1 cellular context compared by ENCODE assay signal in the genomic region with DNA sequence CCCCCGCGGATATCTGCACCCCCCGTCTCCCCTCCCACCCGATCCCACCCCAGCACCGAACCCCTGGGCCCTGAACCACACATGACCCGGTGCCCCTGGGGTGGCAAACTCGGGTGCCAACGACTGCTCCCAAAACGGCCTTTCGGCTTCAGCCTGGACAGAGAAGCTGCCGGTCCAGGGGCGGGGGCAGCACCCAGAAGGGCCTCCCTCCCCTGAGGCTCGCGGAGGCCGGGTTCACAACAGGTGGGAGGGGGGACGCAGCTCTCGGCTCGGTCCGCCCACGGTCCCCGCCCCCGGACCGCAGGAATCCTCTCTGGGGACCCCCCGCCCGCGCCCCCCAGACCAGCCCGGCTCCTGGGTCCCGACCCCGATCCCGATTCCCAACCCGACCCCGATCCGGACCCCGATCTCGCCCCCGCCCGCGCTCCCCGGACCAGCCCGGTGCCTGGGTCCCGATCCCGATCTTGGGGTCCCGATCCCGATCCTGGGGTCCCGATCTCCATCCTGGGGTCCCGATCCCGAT.
TF ChIP-seq lines count a peak whose summit lies in the region.

No MANE protein-coding gene starts in this region.

TF ChIP-seq in GM12878, 131 proteins besides CTCF, POLR2A, EP300 and RAD21 (continued from another document):
- TF ChIP-seq MEF2B (IDR thresholded peaks at IDR 0.05; ENCODE audit: partially characterized antibody, poor library complexity, severe bottlenecking): peak; percentile 13
- TF ChIP-seq EGR1 (IDR thresholded peaks at IDR 0.05; ENCODE audit: borderline replicate concordance in 1 of 2, low read depth in 2 of 2, low read length in 2 of 2): peak in 1 of 2 experiments; percentile 70; a peak in 2 of 3 replicates
- TF ChIP-seq LARP7 (IDR thresholded peaks at IDR 0.05): no peak
- no peak for TF ChIP-seq PAX5 (IDR thresholded peaks at IDR 0.05; ENCODE audit: borderline replicate concordance, low read depth, low read length)
- no peak for TF ChIP-seq RAD51 (IDR thresholded peaks at IDR 0.05)
- peak in 1 of 2 experiments; percentile 14; a peak in 1 of 4 replicates for TF ChIP-seq IKZF2 (IDR thresholded peaks at IDR 0.05)
- no peak for TF ChIP-seq SPI1 (IDR thresholded peaks at IDR 0.05; ENCODE audit: borderline replicate concordance, insufficient read depth, low read depth, low read length)
